20 cellular contexts compared by ENCODE assay signal in genomic region chr6:46246081-46246480, GRCh38.
"Had no signal": no experiment of that assay in that cellular context is flagged by ENCODE, and none has a peak within 500 bp of the region (broad histone marks: within the 10 kb centered on the region; RNA-seq: fewer than 3 reads in every experiment).

No MANE protein-coding gene starts in this region.

- H3K36me3 Mint-ChIP-seq: naive thymus-derived CD4-positive, alpha-beta T cell; stimulated activated memory B cell treated with anti-CD40 and anti-IgM and Interleukin-4, amounts not matched to agents 10 μg/mL and 1 μg/mL and 100 μg/mL, for 72 hours had no signal

- H3K4me3 Mint-ChIP-seq: naive thymus-derived CD4-positive, alpha-beta T cell; nephron progenitor cell; stimulated activated memory B cell treated with anti-CD40 and anti-IgM and Interleukin-4, amounts not matched to agents 10 μg/mL and 1 μg/mL and 100 μg/mL, for 72 hours; stimulated activated naive CD8-positive, alpha-beta T cell treated with anti-CD3 and anti-CD28 coated beads, Interleukin-15, Interleukin-2, amounts not matched to agents 100 ng/mL and 50 ng/mL, for 24 hours had no signal

- H3K27me3 Mint-ChIP-seq: stimulated activated memory B cell treated with anti-CD40 and anti-IgM and Interleukin-4, amounts not matched to agents 10 μg/mL and 1 μg/mL and 100 μg/mL, for 72 hours had no signal

- H3K4me3 ChIP-seq: colonic mucosa, hepatocyte, prostate gland, right lobe of liver, spleen, testis had no signal

- H3K79me2 ChIP-seq: hepatocyte, parathyroid adenoma had no signal

- H2AFZ ChIP-seq: hepatocyte, parathyroid adenoma had no signal

- H3K4me2 ChIP-seq: hepatocyte had no signal

- H3K9ac ChIP-seq: parathyroid adenoma had no signal

- H3K27me3 ChIP-seq: colonic mucosa, hepatocyte, right lobe of liver, spleen, testis had no signal

- DNase-seq: colonic mucosa; effector CD4-positive, alpha-beta T cell; foreskin fibroblast; kidney; left cardiac atrium; left ventricle myocardium superior; naive thymus-derived CD4-positive, alpha-beta T cell; nephron progenitor cell; right lobe of liver; spleen; stimulated activated CD4-positive, alpha-beta T cell treated with anti-CD3 and anti-CD28 coated beads, Interleukin-15, amount 100 ng/mL, for 24 hours; stimulated activated CD4-positive, alpha-beta T cell treated with anti-CD3 and anti-CD28 coated beads, Interleukin-1b, Interleukin-23, amount 100 ng/mL, for 48 hours; stimulated activated CD4-positive, alpha-beta T cell treated with anti-CD3 and anti-CD28 coated beads, Interleukin-4, amount 100 ng/mL, for 24 hours; testis; trophoblast cell had no signal

- H3K9me3 Mint-ChIP-seq: naive thymus-derived CD4-positive, alpha-beta T cell; nephron progenitor cell; stimulated activated memory B cell treated with anti-CD40 and anti-IgM and Interleukin-4, amounts not matched to agents 10 μg/mL and 1 μg/mL and 100 μg/mL, for 72 hours; stimulated activated naive CD8-positive, alpha-beta T cell treated with anti-CD3 and anti-CD28 coated beads, Interleukin-15, Interleukin-2, amounts not matched to agents 100 ng/mL and 50 ng/mL, for 24 hours had no signal

- H3K4me1 ChIP-seq: colonic mucosa, prostate gland, right lobe of liver had no signal

- H3K27ac Mint-ChIP-seq: naive thymus-derived CD4-positive, alpha-beta T cell; nephron progenitor cell; stimulated activated memory B cell treated with anti-CD40 and anti-IgM and Interleukin-4, amounts not matched to agents 10 μg/mL and 1 μg/mL and 100 μg/mL, for 72 hours; stimulated activated naive CD8-positive, alpha-beta T cell treated with anti-CD3 and anti-CD28 coated beads, Interleukin-15, Interleukin-2, amounts not matched to agents 100 ng/mL and 50 ng/mL, for 24 hours had no signal

- H3K27ac ChIP-seq: colonic mucosa, hepatocyte, parathyroid adenoma, prostate gland, right lobe of liver, spleen had no signal

- H3K36me3 ChIP-seq: colonic mucosa, prostate gland, right lobe of liver, spleen had no signal

- H3K9me3 ChIP-seq: colonic mucosa, prostate gland, right lobe of liver, spleen, testis had no signal

- H3K4me1 Mint-ChIP-seq: nephron progenitor cell had no signal
